ENCODE assay signal across 15 cellular contexts in the genomic region with DNA sequence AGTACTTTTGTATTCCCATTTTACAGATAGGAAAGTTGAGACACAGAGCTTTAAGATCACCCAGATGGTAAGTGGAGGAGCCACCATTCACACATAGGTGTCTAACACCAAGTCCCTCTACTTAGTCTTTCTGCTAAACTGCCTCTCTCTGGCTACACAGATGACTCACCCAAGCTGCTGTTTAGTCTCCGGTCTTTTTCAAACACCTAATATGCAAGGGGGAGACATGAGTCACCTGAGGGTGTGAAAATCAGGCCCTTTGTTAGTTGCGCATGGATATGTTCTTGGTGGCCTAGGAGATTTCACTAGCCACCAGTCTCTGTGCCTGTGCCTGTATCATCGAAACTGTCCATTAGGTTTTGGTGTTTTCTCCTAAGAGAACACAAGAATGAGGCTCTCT.
A peak's percentile ranks its signal among the peaks of the same experiment; 100 is the strongest.
DNase-seq lines count a peak whose midpoint lies in the region; ATAC-seq and TF ChIP-seq lines count a peak whose summit lies in the region.
"Had no signal": no experiment of that assay in that cellular context is flagged by ENCODE, and none has a peak within 500 bp of the region (broad histone marks: within the 10 kb centered on the region; RNA-seq: fewer than 3 reads in every experiment).

No MANE protein-coding gene starts in this region.

- in situ Hi-C loops in mammary epithelial cell (cut with MboI; ENCODE audit: low sequenced_read_pairs in 2 of 2): no loop called here

- no peak overlapping the region for H2AFZ ChIP-seq in mammary epithelial cell (ENCODE audit: low read depth, low read length)
- H2AFZ ChIP-seq: neural progenitor cell had no signal

- peaks cover 4% of the 10 kb centered on the region for H3K27me3 Mint-ChIP-seq in nephron progenitor cell (ENCODE audit: low read depth, poor library complexity)

- no peaks in the 10 kb centered on the region for H3K36me3 ChIP-seq in mammary epithelial cell (ENCODE audit: insufficient read depth, low read length)
- no peaks in the 10 kb centered on the region for H3K36me3 ChIP-seq in BE2C
- H3K36me3 ChIP-seq: neural progenitor cell, upper lobe of left lung had no signal

- H3K9me3 Mint-ChIP-seq in nephron progenitor cell: peaks cover 16% of the 10 kb centered on the region

- no peak overlapping the region for H3K27ac ChIP-seq in mammary epithelial cell (ENCODE audit: insufficient read depth, low read depth, low read length)
- H3K27ac ChIP-seq: neural progenitor cell, upper lobe of left lung had no signal

- no TSS peak for BruUV-seq in mammary epithelial cell (replicated peaks; lab: Mats Ljungman, UMichigan)

- H3K4me3 Mint-ChIP-seq in nephron progenitor cell: no peak overlapping the region
- H3K4me3 Mint-ChIP-seq: neural progenitor cell had no signal

- 39% methylated on average over 3 of the region's 3 CpGs for WGBS in mammary epithelial cell (ENCODE audit: low coverage, missing lambda C conversion rate)

- dilution Hi-C loops in mammary epithelial cell (cut with HindIII; ENCODE audit: low sequenced_read_pairs): no loop called here

- no peaks in the 10 kb centered on the region for H4K20me1 ChIP-seq in mammary epithelial cell (ENCODE audit: insufficient read depth, low read length)

- DNase-seq in mammary epithelial cell: peak; percentile 74
- no peak for DNase-seq in nephron progenitor cell
- DNase-seq in NOMO-1 treated with DMSO at 0.1 percent for 48 hours (lab: John Stamatoyannopoulos, UW; ENCODE audit: unreplicated experiment): no peak
- DNase-seq in ecto neural progenitor cell (ENCODE audit: low spot score): no peak
- no peak for DNase-seq in NCI-H1436 (lab: John Stamatoyannopoulos, UW)
- DNase-seq in BE2C: no peak
- DNase-seq: activated naive CD4-positive, alpha-beta T cell; Caco-2; effector CD4-positive, alpha-beta T cell; NCI-H187 treated with DMSO at 0.1 percent for 48 hours; RPMI8226 had no signal

- H3K4me2 ChIP-seq in mammary epithelial cell (ENCODE audit: insufficient read depth, low read depth, low read length): no peak overlapping the region
- H3K4me2 ChIP-seq: neural progenitor cell had no signal

- intact Hi-C loops in mammary epithelial cell (cut with micrococcal nuclease): no loop called here

- H3K9me3 ChIP-seq in mammary epithelial cell (replicated peaks; ENCODE audit: insufficient read depth, low read length) (no peaks in the 10 kb centered on the region), BE2C (0 out of 2 replicates have a peak, but pooled peaks cover 2% of the 10 kb centered on the region)

- peaks cover 13% of the 10 kb centered on the region for H3K4me1 Mint-ChIP-seq in nephron progenitor cell
- H3K4me1 Mint-ChIP-seq: neural progenitor cell had no signal

- H3K9ac ChIP-seq in mammary epithelial cell (ENCODE audit: insufficient read depth, low read length): no peak overlapping the region
- H3K9ac ChIP-seq: neural progenitor cell had no signal

- TF ChIP-seq CTCF in mammary epithelial cell (conservative IDR thresholded peaks at IDR 0.05 in 1 of 2, IDR thresholded peaks at IDR 0.05 in 1 of 2; ENCODE audit: extremely low read depth in 1 of 2, insufficient read depth in 1 of 2, low read depth in 1 of 2, low read length in 2 of 2) (no peak), nephron progenitor cell (IDR thresholded peaks at IDR 0.05) (no peak), BE2C (IDR thresholded peaks at IDR 0.05; ENCODE audit: low read depth, low read length) (no peak)

- no peaks in the 10 kb centered on the region for H3K79me2 ChIP-seq in mammary epithelial cell (ENCODE audit: insufficient read depth, low read length)

- peak overlapping the region; percentile 29 for H3K27ac Mint-ChIP-seq in nephron progenitor cell
- H3K27ac Mint-ChIP-seq: neural progenitor cell had no signal

- H3K27me3 ChIP-seq in mammary epithelial cell (ENCODE audit: insufficient read depth, low read length) (peaks cover 5% of the 10 kb centered on the region), BE2C (no peaks in the 10 kb centered on the region)
- H3K27me3 ChIP-seq: upper lobe of left lung had no signal

- H3K36me3 Mint-ChIP-seq in nephron progenitor cell (ENCODE audit: low read depth): peaks cover 6% of the 10 kb centered on the region

- H3K4me1 ChIP-seq in mammary epithelial cell (ENCODE audit: insufficient read depth, low read length): peaks cover 5% of the 10 kb centered on the region
- H3K4me1 ChIP-seq in BE2C: no peaks in the 10 kb centered on the region
- H3K4me1 ChIP-seq: Caco-2, neural progenitor cell had no signal

- ATAC-seq in GM18517 (IDR thresholded peaks at IDR 0.05; ENCODE audit: unreplicated experiment) (peak; percentile 64), HG03469 (IDR thresholded peaks at IDR 0.05; ENCODE audit: unreplicated experiment) (peak; percentile 67)

- H3K4me3 ChIP-seq in mammary epithelial cell (replicated peaks in 1 of 3; ENCODE audit: insufficient read depth in 1 of 3, low read depth in 2 of 3, low read length in 3 of 3) (no peak overlapping the region), BE2C (ENCODE audit: low read depth, low read length) (no peak overlapping the region)
- H3K4me3 ChIP-seq: neural progenitor cell, upper lobe of left lung had no signal

- CTCF ChIA-PET in mammary epithelial cell (lab: Charles Lee; ENCODE audit: low non-redundant PET): no interaction called here
